Comparison of ENCODE assay signal across 8 cellular contexts in the genomic region with DNA sequence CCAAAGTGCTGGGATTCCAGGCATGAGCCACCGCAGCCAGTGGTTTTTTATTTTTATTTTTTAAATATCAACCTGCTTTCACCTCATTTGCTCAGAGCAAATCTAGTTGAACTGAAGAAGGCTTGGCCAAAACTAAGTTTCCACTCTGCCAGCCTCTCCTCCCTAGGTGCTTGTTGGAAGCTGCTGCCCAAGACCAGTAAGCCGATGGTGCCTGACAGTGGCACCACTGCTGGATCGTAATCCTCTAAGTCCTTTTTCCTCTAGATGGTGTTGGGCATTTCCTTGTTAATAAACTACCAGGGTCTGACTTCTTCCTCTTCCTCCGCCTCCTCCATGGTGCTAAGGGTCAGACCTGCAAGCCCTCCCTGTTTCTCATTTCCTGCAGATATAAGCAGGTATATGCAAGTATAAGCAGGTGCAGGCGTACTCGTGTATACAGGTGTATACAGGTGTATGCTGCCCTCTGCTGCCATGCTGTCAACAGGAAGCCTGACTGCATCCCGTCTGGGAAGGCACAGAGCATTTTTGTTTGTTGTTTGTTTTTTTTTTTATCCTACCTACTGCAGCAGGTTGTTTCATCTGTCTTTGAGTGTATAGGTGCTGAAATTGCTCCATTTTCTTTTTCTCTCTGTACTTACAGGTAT. TPM values are rescaled to one million over a fixed set of nuclear protein-coding genes. Genes with fewer than 3 reads are reported as not detected.
DNase-seq lines count a peak whose midpoint lies in the region; ATAC-seq and TF ChIP-seq lines count a peak whose summit lies in the region.

No MANE protein-coding gene starts in this region.

- H3K27ac ChIP-seq in SK-N-SH (ENCODE audit: low read depth in 2 of 2, low read length in 1 of 2), result no peak overlapping the region
- H3K27ac ChIP-seq in PC-3 (ENCODE audit: low read length), result no peak overlapping the region

- no peak for TF ChIP-seq CTCF in SK-N-SH (IDR thresholded peaks at IDR 0.05)
- TF ChIP-seq CTCF in PC-3 (conservative IDR thresholded peaks at IDR 0.05; ENCODE audit: low read depth, low read length), result peak; percentile 73
- peak; percentile 1 for TF ChIP-seq CTCF in retinal pigment epithelial cell (conservative IDR thresholded peaks at IDR 0.05; ENCODE audit: low read depth, low read length)

- H3K9ac ChIP-seq in SK-N-SH (peak overlapping the region; percentile 86; the same call in 1 of the 2 replicates), PC-3 (ENCODE audit: low read length) (no peak overlapping the region)

- peaks cover 66% of the 10 kb centered on the region for H3K4me1 Mint-ChIP-seq in central memory CD8-positive, alpha-beta T cell

- H3F3A ChIP-seq in SK-N-SH (replicated peaks; ENCODE audit: insufficient read depth) (peaks cover 12% of the 10 kb centered on the region), PC-3 (ENCODE audit: low read length, unreplicated experiment) (no peaks in the 10 kb centered on the region)

- no peak for TF ChIP-seq EP300 in SK-N-SH (IDR thresholded peaks at IDR 0.05; ENCODE audit: borderline replicate concordance in 1 of 2, low read depth in 1 of 2, low read length in 1 of 2)

- POLR2A ChIA-PET in SK-N-SH (lab: Yijun Ruan, JAX) (no interaction called here), PC-3 (lab: Charles Lee; ENCODE audit: unreplicated experiment) (no interaction called here)

- peak overlapping the region; percentile 88 for H3K4me3 Mint-ChIP-seq in central memory CD8-positive, alpha-beta T cell

- H3K27me3 Mint-ChIP-seq in central memory CD8-positive, alpha-beta T cell, result no peaks in the 10 kb centered on the region

- peaks cover 25 to 43% of the 10 kb centered on the region in 2 experiments for H3K36me3 ChIP-seq in SK-N-SH (replicated peaks in 1 of 2; ENCODE audit: control insufficient read depth in 1 of 2, insufficient read depth in 2 of 2, low read length in 1 of 2)
- peaks cover 26% of the 10 kb centered on the region for H3K36me3 ChIP-seq in PC-3 (ENCODE audit: low read depth, low read length)

- no peaks in the 10 kb centered on the region for H3K9me3 Mint-ChIP-seq in central memory CD8-positive, alpha-beta T cell

- no peaks in the 10 kb centered on the region for H3K9me2 ChIP-seq in SK-N-SH
- no peaks in the 10 kb centered on the region for H3K9me2 ChIP-seq in PC-3 (replicated peaks; ENCODE audit: low read length)

- no peak for DNase-seq in SK-N-SH
- peak; percentile 58 for DNase-seq in PC-3
- no peak for DNase-seq in central memory CD8-positive, alpha-beta T cell (ENCODE audit: low spot score in 2 of 2)
- DNase-seq in retinal pigment epithelial cell (ENCODE audit: low read depth), result no peak
- DNase-seq in NOMO-1 treated with DMSO at 0.1 percent for 48 hours (lab: John Stamatoyannopoulos, UW; ENCODE audit: unreplicated experiment), result no peak
- no peak for DNase-seq in islet precursor cell

- H2AFZ ChIP-seq in SK-N-SH (ENCODE audit: low read depth), result no peak overlapping the region
- no peak overlapping the region for H2AFZ ChIP-seq in PC-3 (ENCODE audit: low read length)

- intact Hi-C loops in PC-3 (cut with micrococcal nuclease), result no loop called here

- peak overlapping the region in 1 of 2 experiments; percentile 99; a peak in 2 of 4 replicates for H3K4me3 ChIP-seq in SK-N-SH (ENCODE audit: low read depth in 2 of 2, low read length in 1 of 2)
- peak overlapping the region; percentile 99 for H3K4me3 ChIP-seq in PC-3 (ENCODE audit: low read length)
- no peak overlapping the region for H3K4me3 ChIP-seq in retinal pigment epithelial cell (ENCODE audit: low read length)

- no peak for ATAC-seq in SK-N-SH treated with all-trans-retinoic acid at 6 μM for 48 hours
- ATAC-seq in PC-3, result no peak
- ATAC-seq in central memory CD8-positive, alpha-beta T cell (replicated peaks; ENCODE audit: extremely low read depth, poor library complexity, severe bottlenecking), result no peak
- ATAC-seq in HG02870 (IDR thresholded peaks at IDR 0.05; ENCODE audit: unreplicated experiment), result no peak

- H3K4me1 ChIP-seq in SK-N-SH (ENCODE audit: control insufficient read depth in 1 of 2, insufficient read depth in 2 of 2, low read depth in 1 of 2, low read length in 1 of 2), result peaks cover 4 to 19% of the 10 kb centered on the region in 2 experiments; a peak in 3 of 4 replicates
- peaks cover 23% of the 10 kb centered on the region for H3K4me1 ChIP-seq in PC-3 (ENCODE audit: insufficient read depth, low read length)

- 78% methylated on average over 7 of the region's 7 CpGs for WGBS in SK-N-SH (ENCODE audit: low lambda C conversion rate)

- H4K20me1 ChIP-seq in SK-N-SH (ENCODE audit: insufficient read depth) (peaks cover 5% of the 10 kb centered on the region), PC-3 (ENCODE audit: low read length) (no peaks in the 10 kb centered on the region)

- peak overlapping the region; percentile 88 for H3K4me2 ChIP-seq in SK-N-SH
- peak overlapping the region; percentile 94 for H3K4me2 ChIP-seq in PC-3 (ENCODE audit: low read length)

- H3K9me3 ChIP-seq in SK-N-SH (no peaks in the 10 kb centered on the region), PC-3 (ENCODE audit: low read length) (no peaks in the 10 kb centered on the region)

- no peak for TF ChIP-seq RAD21 in SK-N-SH (IDR thresholded peaks at IDR 0.05; ENCODE audit: low read length)

- H3K27ac Mint-ChIP-seq in central memory CD8-positive, alpha-beta T cell (ENCODE audit: low read depth), result no peak overlapping the region

- BruUV-seq in PC-3 (replicated peaks; lab: Mats Ljungman, UMichigan), result no TSS peak

- CTCF ChIA-PET in SK-N-SH (lab: Yijun Ruan, JAX) (interaction anchor here (0.6 kb wide), 1 partner anchor 233 kb away, joined by 3 read pairs; no protein-coding TSS in a partner anchor), PC-3 (lab: Charles Lee) (no interaction called here)

- peaks cover 28% of the 10 kb centered on the region for H3K79me2 ChIP-seq in SK-N-SH (ENCODE audit: insufficient read depth)
- peaks cover 31% of the 10 kb centered on the region for H3K79me2 ChIP-seq in PC-3 (ENCODE audit: low read length)

- H3K36me3 Mint-ChIP-seq in central memory CD8-positive, alpha-beta T cell (ENCODE audit: insufficient read depth), result peaks cover 33% of the 10 kb centered on the region

- no peaks in the 10 kb centered on the region for H3K27me3 ChIP-seq in SK-N-SH (ENCODE audit: insufficient read depth)
- no peaks in the 10 kb centered on the region for H3K27me3 ChIP-seq in PC-3 (ENCODE audit: low read length)

TF ChIP-seq in SK-N-SH, 30 proteins besides CTCF, POLR2A, EP300 and RAD21:
- TF ChIP-seq EZH2phosphoT487 (IDR thresholded peaks at IDR 0.05; ENCODE audit: borderline replicate concordance, low read depth) (no peak), TAF1 (IDR thresholded peaks at IDR 0.05; ENCODE audit: borderline replicate concordance, low read depth, low read length) (no peak), MXI1 (IDR thresholded peaks at IDR 0.05; ENCODE audit: low read depth, low read length) (no peak)

TF ChIP-seq in SK-N-SH treated with all-trans-retinoic acid at 6 μM for 48 hours, 23 proteins besides CTCF, POLR2A, EP300 and RAD21 (continues in another document):
- TF ChIP-seq, protein P1, sequence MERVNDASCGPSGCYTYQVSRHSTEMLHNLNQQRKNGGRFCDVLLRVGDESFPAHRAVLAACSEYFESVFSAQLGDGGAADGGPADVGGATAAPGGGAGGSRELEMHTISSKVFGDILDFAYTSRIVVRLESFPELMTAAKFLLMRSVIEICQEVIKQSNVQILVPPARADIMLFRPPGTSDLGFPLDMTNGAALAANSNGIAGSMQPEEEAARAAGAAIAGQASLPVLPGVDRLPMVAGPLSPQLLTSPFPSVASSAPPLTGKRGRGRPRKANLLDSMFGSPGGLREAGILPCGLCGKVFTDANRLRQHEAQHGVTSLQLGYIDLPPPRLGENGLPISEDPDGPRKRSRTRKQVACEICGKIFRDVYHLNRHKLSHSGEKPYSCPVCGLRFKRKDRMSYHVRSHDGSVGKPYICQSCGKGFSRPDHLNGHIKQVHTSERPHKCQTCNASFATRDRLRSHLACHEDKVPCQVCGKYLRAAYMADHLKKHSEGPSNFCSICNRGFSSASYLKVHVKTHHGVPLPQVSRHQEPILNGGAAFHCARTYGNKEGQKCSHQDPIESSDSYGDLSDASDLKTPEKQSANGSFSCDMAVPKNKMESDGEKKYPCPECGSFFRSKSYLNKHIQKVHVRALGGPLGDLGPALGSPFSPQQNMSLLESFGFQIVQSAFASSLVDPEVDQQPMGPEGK (CRISPR knock-in tag; IDR thresholded peaks at IDR 0.05; ENCODE audit: borderline replicate concordance), result no peak
- no peak for TF ChIP-seq ISL1 (CRISPR knock-in tag; IDR thresholded peaks at IDR 0.05)
- TF ChIP-seq, protein P2, sequence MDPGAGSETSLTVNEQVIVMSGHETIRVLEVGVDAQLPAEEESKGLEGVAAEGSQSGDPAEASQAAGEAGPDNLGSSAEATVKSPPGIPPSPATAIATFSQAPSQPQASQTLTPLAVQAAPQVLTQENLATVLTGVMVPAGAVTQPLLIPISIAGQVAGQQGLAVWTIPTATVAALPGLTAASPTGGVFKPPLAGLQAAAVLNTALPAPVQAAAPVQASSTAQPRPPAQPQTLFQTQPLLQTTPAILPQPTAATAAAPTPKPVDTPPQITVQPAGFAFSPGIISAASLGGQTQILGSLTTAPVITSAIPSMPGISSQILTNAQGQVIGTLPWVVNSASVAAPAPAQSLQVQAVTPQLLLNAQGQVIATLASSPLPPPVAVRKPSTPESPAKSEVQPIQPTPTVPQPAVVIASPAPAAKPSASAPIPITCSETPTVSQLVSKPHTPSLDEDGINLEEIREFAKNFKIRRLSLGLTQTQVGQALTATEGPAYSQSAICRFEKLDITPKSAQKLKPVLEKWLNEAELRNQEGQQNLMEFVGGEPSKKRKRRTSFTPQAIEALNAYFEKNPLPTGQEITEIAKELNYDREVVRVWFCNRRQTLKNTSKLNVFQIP (CRISPR knock-in tag; IDR thresholded peaks at IDR 0.05; ENCODE audit: borderline replicate concordance, low read depth), result no peak

RNA-seq across cellular contexts. Expression of a gene that starts 1.6 kb away (rescaled TPM):
- 62.5 and 74.0 TPM in 2 replicates for polyA plus RNA-seq in SK-N-SH (2012; rRNA removed)
- 22.5 and 26.2 TPM in 2 replicates for polyA plus RNA-seq in SK-N-SH (2012; cell fraction: cytosol; rRNA removed)
- 417 and 453 TPM in 2 replicates for polyA plus RNA-seq in SK-N-SH (2012; cell fraction: nucleus; rRNA removed)
- 64.8 and 70.7 TPM in 2 replicates for total RNA-seq in PC-3 (2014; rRNA removed)

RNA-seq across cellular contexts. Expression of a gene that starts 6.4 kb away (rescaled TPM):
- polyA plus RNA-seq in SK-N-SH (2012; rRNA removed), result 21.4 and 22.5 TPM in 2 replicates
- 10.3 and 15.5 TPM in 2 replicates for polyA plus RNA-seq in SK-N-SH (2012; cell fraction: cytosol; rRNA removed)
- 14.5 and 15.8 TPM in 2 replicates for polyA plus RNA-seq in SK-N-SH (2012; cell fraction: nucleus; rRNA removed)
- total RNA-seq in PC-3 (2014; rRNA removed), result 125 and 127 TPM in 2 replicates
